8 cellular contexts compared by ENCODE assay signal in genomic region chr6:32984639-32985389, GRCh38. TPM values are rescaled to one million over a fixed set of nuclear protein-coding genes. Genes with fewer than 3 reads are reported as not detected.
DNase-seq lines count a peak whose midpoint lies in the region; ATAC-seq and TF ChIP-seq lines count a peak whose summit lies in the region.

No MANE protein-coding gene starts in this region.

- H3K27ac ChIP-seq in CD4-positive, CD25-positive, alpha-beta regulatory T cell (ENCODE audit: insufficient read depth, low read length, poor library complexity, severe bottlenecking) = no peak overlapping the region
- H3K27ac ChIP-seq in GM23248 = peak overlapping the region; percentile 29; the same call in 1 of the 2 replicates
- H3K27ac ChIP-seq in left ventricle myocardium inferior (replicated peaks) = no peak overlapping the region

- no peak overlapping the region for H3K4me2 ChIP-seq in GM23248 (ENCODE audit: unreplicated experiment)

- peak; percentile 79 to 91 (median 86) for DNase-seq in CD4-positive, CD25-positive, alpha-beta regulatory T cell
- peak; percentile 86 for DNase-seq in GM23248
- DNase-seq in NCI-H187 treated with DMSO at 0.1 percent for 48 hours (lab: John Stamatoyannopoulos, UW) = peak; percentile 89
- DNase-seq in adipocyte (ENCODE audit: low read depth) = peak; percentile 94
- DNase-seq in left ventricle myocardium inferior = peak; percentile 87
- DNase-seq in sciatic nerve (ENCODE audit: low spot score) = peak; percentile 95

- H3K4me3 Mint-ChIP-seq in CD4-positive, CD25-positive, alpha-beta regulatory T cell = peak overlapping the region in 1 of 4 donors; percentile 5
- H3K4me3 Mint-ChIP-seq in T-helper 1 cell treated with Interleukin-12 subunit alpha and Interleukin-12 subunit beta and Interleukin-4 antibody, amounts not matched to agents 30 μg/mL and 1 μg/mL, for 36 hours = no peak overlapping the region

- H3F3A ChIP-seq in GM23248 (ENCODE audit: insufficient read depth) = peaks cover 52% of the 10 kb centered on the region

- peaks cover 6 to 33% (median 20%) of the 10 kb centered on the region in 4 donors for H3K4me1 Mint-ChIP-seq in CD4-positive, CD25-positive, alpha-beta regulatory T cell
- H3K4me1 Mint-ChIP-seq in T-helper 1 cell treated with Interleukin-12 subunit alpha and Interleukin-12 subunit beta and Interleukin-4 antibody, amounts not matched to agents 30 μg/mL and 1 μg/mL, for 36 hours (ENCODE audit: low read depth) = peaks cover 23% of the 10 kb centered on the region

- no peaks in the 10 kb centered on the region for H3K9me3 ChIP-seq in CD4-positive, CD25-positive, alpha-beta regulatory T cell (ENCODE audit: control insufficient read depth in 2 of 2, low read length in 2 of 2)
- H3K9me3 ChIP-seq in GM23248 (ENCODE audit: low read depth) (no peaks in the 10 kb centered on the region), adipocyte (ENCODE audit: control insufficient read depth, low read length) (no peaks in the 10 kb centered on the region), left ventricle myocardium inferior (replicated peaks) (no peaks in the 10 kb centered on the region)

- no peak overlapping the region for H3K4me3 ChIP-seq in CD4-positive, CD25-positive, alpha-beta regulatory T cell (ENCODE audit: low read depth, low read length)
- H3K4me3 ChIP-seq in GM23248 (no peak overlapping the region), adipocyte (ENCODE audit: low read length) (no peak overlapping the region), left ventricle myocardium inferior (no peak overlapping the region)

- H3K36me3 Mint-ChIP-seq in CD4-positive, CD25-positive, alpha-beta regulatory T cell = peaks cover 11% of the 10 kb centered on the region
- H3K36me3 Mint-ChIP-seq in T-helper 1 cell treated with Interleukin-12 subunit alpha and Interleukin-12 subunit beta and Interleukin-4 antibody, amounts not matched to agents 30 μg/mL and 1 μg/mL, for 36 hours (ENCODE audit: low read depth) = peaks cover 22% of the 10 kb centered on the region

- TF ChIP-seq CTCF in left ventricle myocardium inferior (IDR thresholded peaks at IDR 0.05; ENCODE audit: borderline replicate concordance) = peak; percentile 92

- H3K27me3 Mint-ChIP-seq in CD4-positive, CD25-positive, alpha-beta regulatory T cell = peaks cover 6% of the 10 kb centered on the region
- H3K27me3 Mint-ChIP-seq in T-helper 1 cell treated with Interleukin-12 subunit alpha and Interleukin-12 subunit beta and Interleukin-4 antibody, amounts not matched to agents 30 μg/mL and 1 μg/mL, for 36 hours (ENCODE audit: low read depth) = no peaks in the 10 kb centered on the region

- H3K9me3 Mint-ChIP-seq in CD4-positive, CD25-positive, alpha-beta regulatory T cell = no peaks in the 10 kb centered on the region
- H3K9me3 Mint-ChIP-seq in T-helper 1 cell treated with Interleukin-12 subunit alpha and Interleukin-12 subunit beta and Interleukin-4 antibody, amounts not matched to agents 30 μg/mL and 1 μg/mL, for 36 hours = no peaks in the 10 kb centered on the region

- H3K9me2 ChIP-seq in GM23248 (ENCODE audit: insufficient read depth) = no peaks in the 10 kb centered on the region

- H3K79me2 ChIP-seq in GM23248 (ENCODE audit: insufficient read depth) = peaks cover 23% of the 10 kb centered on the region

- H3K27me3 ChIP-seq in CD4-positive, CD25-positive, alpha-beta regulatory T cell (ENCODE audit: control insufficient read depth, insufficient read depth, low read length) = no peaks in the 10 kb centered on the region
- H3K27me3 ChIP-seq in GM23248 (replicated peaks; ENCODE audit: insufficient read depth) (no peaks in the 10 kb centered on the region), adipocyte (replicated peaks; ENCODE audit: control insufficient read depth, insufficient read depth, low read length) (no peaks in the 10 kb centered on the region), left ventricle myocardium inferior (ENCODE audit: low read depth) (no peaks in the 10 kb centered on the region)

- H4K20me1 ChIP-seq in GM23248 (ENCODE audit: insufficient read depth) = no peaks in the 10 kb centered on the region; the same call in 1 of the 2 replicates

- ATAC-seq in CD4-positive, CD25-positive, alpha-beta regulatory T cell (ENCODE audit: low read depth in 2 of 2) = peak; percentile 87
- ATAC-seq in sciatic nerve (peak; percentile 85), HG03457 (IDR thresholded peaks at IDR 0.05; ENCODE audit: unreplicated experiment) (no peak)

- H2AFZ ChIP-seq in GM23248 = no peak overlapping the region

- in situ Hi-C loops in GM23248 (cut with MboI) = loop anchor here (10.0 kb wide), 1 partner anchor 90 kb away; no protein-coding TSS in a partner anchor

- H3K9ac ChIP-seq in GM23248 (no peak overlapping the region), adipocyte (ENCODE audit: low read length) (no peak overlapping the region)

- WGBS in GM23248 (ENCODE audit: low coverage in 1 of 2, low lambda C conversion rate in 2 of 2, missing lambda C conversion rate in 2 of 2), 2 experiments = 11 to 12% methylated on average over 9 of the region's 9 CpGs

- intact Hi-C loops in left ventricle myocardium inferior (cut with micrococcal nuclease) (loop anchor here (5.0 kb wide), 2 partner anchors 53 to 98 kb away; no protein-coding TSS in a partner anchor), sciatic nerve (cut with DNase I) (loop anchor here (5.0 to 10.0 kb wide), 2 partner anchors 50 to 103 kb away; no protein-coding TSS in a partner anchor)

- H3K36me3 ChIP-seq in CD4-positive, CD25-positive, alpha-beta regulatory T cell (ENCODE audit: control insufficient read depth, insufficient read depth, low read length) = peaks cover 21% of the 10 kb centered on the region
- peaks cover 28% of the 10 kb centered on the region for H3K36me3 ChIP-seq in GM23248 (ENCODE audit: low read depth)
- H3K36me3 ChIP-seq in adipocyte (ENCODE audit: control insufficient read depth, insufficient read depth, low read length, severe bottlenecking) = peaks cover 37% of the 10 kb centered on the region
- peaks cover 23% of the 10 kb centered on the region for H3K36me3 ChIP-seq in left ventricle myocardium inferior

- H3K27ac Mint-ChIP-seq in CD4-positive, CD25-positive, alpha-beta regulatory T cell = peak overlapping the region in 1 of 3 donors; percentile 90
- peak overlapping the region; percentile 35 for H3K27ac Mint-ChIP-seq in T-helper 1 cell treated with Interleukin-12 subunit alpha and Interleukin-12 subunit beta and Interleukin-4 antibody, amounts not matched to agents 30 μg/mL and 1 μg/mL, for 36 hours

- peaks cover 5% of the 10 kb centered on the region for H3K4me1 ChIP-seq in CD4-positive, CD25-positive, alpha-beta regulatory T cell (ENCODE audit: control insufficient read depth, insufficient read depth, low read length, poor library complexity, severe bottlenecking)
- H3K4me1 ChIP-seq in GM23248 (ENCODE audit: insufficient read depth) (no peaks in the 10 kb centered on the region), adipocyte (ENCODE audit: control insufficient read depth, insufficient read depth, low read length) (peaks cover 19% of the 10 kb centered on the region), left ventricle myocardium inferior (peaks cover 32% of the 10 kb centered on the region)

RNA-seq across cellular contexts. Expression of gene BRD2, which starts 16.4 kb away (rescaled TPM):
- 425 TPM for total RNA-seq in CD4-positive, CD25-positive, alpha-beta regulatory T cell
- polyA plus RNA-seq in CD4-positive, CD25-positive, alpha-beta regulatory T cell = 10 to 100 TPM; 43.9 to 58.7 (median 53.8) TPM
- total RNA-seq in GM23248 (2014; rRNA removed; shearing (Covaris generic)) = 85.4 and 95.7 TPM in 2 replicates
- polyA plus RNA-seq in GM23248 (2016; fragmentation: Nextera tagmentation; extraction: Ambion mirVana) = 99.9 and 105 TPM in 2 replicates
- 63.4 TPM for total RNA-seq in left ventricle myocardium inferior
- total RNA-seq in sciatic nerve = 188 TPM

RNA-seq across cellular contexts. Expression of gene HLA-DOA, which starts 24.6 kb away (rescaled TPM):
- total RNA-seq in CD4-positive, CD25-positive, alpha-beta regulatory T cell = 14.0 TPM
- polyA plus RNA-seq in CD4-positive, CD25-positive, alpha-beta regulatory T cell = 10 to 100 TPM in 1 of 4 donors, 1 to 10 TPM in 3; 7.0 to 14.9 (median 8.9) TPM
- not detected in 2 replicates for total RNA-seq in GM23248 (2014; rRNA removed; shearing (Covaris generic))
- 0.18 TPM in 1 of 2 replicates, not detected in the other for polyA plus RNA-seq in GM23248 (2016; fragmentation: Nextera tagmentation; extraction: Ambion mirVana)
- total RNA-seq in left ventricle myocardium inferior (1.8 TPM), sciatic nerve (9.7 TPM)

RNA-seq across cellular contexts. Expression of gene HLA-DMA, which starts 31.9 kb away (rescaled TPM):
- total RNA-seq in CD4-positive, CD25-positive, alpha-beta regulatory T cell = 53.1 TPM
- polyA plus RNA-seq in CD4-positive, CD25-positive, alpha-beta regulatory T cell = 10 to 100 TPM; 32.3 to 89.3 (median 70.1) TPM
- total RNA-seq in GM23248 (2014; rRNA removed; shearing (Covaris generic)) = 1.1 and 6.3 TPM in 2 replicates
- 5.6 and 6.2 TPM in 2 replicates for polyA plus RNA-seq in GM23248 (2016; fragmentation: Nextera tagmentation; extraction: Ambion mirVana)
- total RNA-seq in left ventricle myocardium inferior = 15.8 TPM
- 70.1 TPM for total RNA-seq in sciatic nerve

RNA-seq across cellular contexts. Expression of gene HLA-DMB, which starts 44.0 kb away (rescaled TPM):
- 17.6 TPM for total RNA-seq in CD4-positive, CD25-positive, alpha-beta regulatory T cell
- polyA plus RNA-seq in CD4-positive, CD25-positive, alpha-beta regulatory T cell = 10 to 100 TPM; 12.8 to 44.2 (median 32.4) TPM
- total RNA-seq in GM23248 (2014; rRNA removed; shearing (Covaris generic)) = not detected in 2 replicates
- 0.46 TPM in 1 of 2 replicates, not detected in the other for polyA plus RNA-seq in GM23248 (2016; fragmentation: Nextera tagmentation; extraction: Ambion mirVana)
- total RNA-seq in left ventricle myocardium inferior = 9.1 TPM
- total RNA-seq in sciatic nerve = 46.9 TPM
